In the genomic region with DNA sequence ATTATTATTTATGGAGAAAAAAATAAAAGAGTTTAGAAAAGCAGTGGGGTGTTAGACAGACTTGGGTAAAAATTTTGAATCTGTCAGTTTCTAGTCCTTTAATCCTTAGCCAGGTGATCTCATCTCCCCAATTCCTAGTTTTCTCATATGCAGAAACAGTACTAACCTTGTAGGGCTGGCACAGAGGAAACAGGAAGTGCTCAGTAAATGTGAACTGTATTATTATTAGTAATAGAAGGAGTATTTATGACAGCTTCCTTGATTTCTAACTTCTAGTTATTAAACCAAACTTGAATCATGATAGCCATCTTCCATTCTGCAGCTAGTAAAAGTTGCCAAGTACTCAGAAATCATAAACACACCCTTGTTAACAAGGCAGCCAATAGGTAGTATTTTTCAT, we compare ENCODE assay signal across 19 cellular contexts. TPM values are rescaled to one million over a fixed set of nuclear protein-coding genes. Genes with fewer than 3 reads are reported as not detected.
DNase-seq lines count a peak whose midpoint lies in the region; ATAC-seq and TF ChIP-seq lines count a peak whose summit lies in the region.
"Had no signal": no experiment of that assay in that cellular context is flagged by ENCODE, and none has a peak within 500 bp of the region (broad histone marks: within the 10 kb centered on the region; RNA-seq: fewer than 3 reads in every experiment).

No MANE protein-coding gene starts in this region.

- peaks cover 4% of the 10 kb centered on the region for H3K4me1 ChIP-seq in right cardiac atrium (ENCODE audit: control insufficient read depth, insufficient read depth, low read length)
- peaks cover 22% of the 10 kb centered on the region for H3K4me1 ChIP-seq in PC-9 (replicated peaks; ENCODE audit: insufficient read depth)

- no peaks in the 10 kb centered on the region for H3K36me3 ChIP-seq in PC-9 (ENCODE audit: low read depth)

- H3F3A ChIP-seq in PC-9 (ENCODE audit: insufficient read depth, low read depth): peaks cover 13% of the 10 kb centered on the region

- H3K4me2 ChIP-seq in PC-9: peak overlapping the region; percentile 50

- H3K27me3 ChIP-seq in right cardiac atrium (ENCODE audit: control insufficient read depth, insufficient read depth) (no peaks in the 10 kb centered on the region), PC-9 (ENCODE audit: insufficient read depth, low read depth) (no peaks in the 10 kb centered on the region)
- H3K27me3 ChIP-seq: BE2C had no signal

- TF ChIP-seq CTCF in PC-9 (conservative IDR thresholded peaks at IDR 0.05): no peak

- BruUV-seq in PC-9 (replicated peaks; lab: Mats Ljungman, UMichigan): no TSS peak

- peak overlapping the region; percentile 42 for H3K4me3 ChIP-seq in right cardiac atrium (ENCODE audit: low read length)
- no peak overlapping the region for H3K4me3 ChIP-seq in PC-9
- H3K4me3 ChIP-seq: GM12878 had no signal

- POLR2A ChIA-PET in PC-9 (lab: Charles Lee; ENCODE audit: unreplicated experiment): interaction anchor here (0.6 kb wide), 1 partner anchor 9 kb away, joined by 3 read pairs; no protein-coding TSS in a partner anchor

- no peaks in the 10 kb centered on the region for H3K79me2 ChIP-seq in PC-9 (ENCODE audit: low read depth)

- no peaks in the 10 kb centered on the region for H3K9me2 ChIP-seq in PC-9 (ENCODE audit: insufficient read depth)

- no peak for DNase-seq in right cardiac atrium
- DNase-seq in cardiac septum (ENCODE audit: low spot score): no peak
- no peak for DNase-seq in PC-9
- DNase-seq in kidney tubule cell (ENCODE audit: low spot score): peak; percentile 24
- DNase-seq: ACHN; BE2C; C1 segment of cervical spinal cord; CD4-positive, CD25-positive, alpha-beta regulatory T cell; CD8-positive, alpha-beta memory T cell; DMS 273 treated with DMSO at 0.1 percent for 48 hours; DMS53; DND-41; EL; GOT3; IMR-90 had no signal

- CTCF ChIA-PET in PC-9 (lab: Charles Lee): no interaction called here

- ATAC-seq in right cardiac atrium (no peak), GM18868 (IDR thresholded peaks at IDR 0.05; ENCODE audit: unreplicated experiment) (no peak)
- ATAC-seq in activated CD4-positive, CD25-positive, alpha-beta regulatory T cell treated with anti-CD3 and anti-CD28 coated beads, Interleukin-2, amount 50 U/mL, for 24 hours: no peak
- ATAC-seq: GM12878 had no signal

- H3K27ac ChIP-seq in right cardiac atrium (ENCODE audit: low read length) (no peak overlapping the region), PC-9 (peak overlapping the region; percentile 81)

- H3K9me3 ChIP-seq in right cardiac atrium (ENCODE audit: control insufficient read depth, low read length): no peaks in the 10 kb centered on the region
- H3K9me3 ChIP-seq in PC-9 (ENCODE audit: insufficient read depth, low read depth): no peaks in the 10 kb centered on the region
- H3K9me3 ChIP-seq: BE2C had no signal

- H4K20me1 ChIP-seq in PC-9 (ENCODE audit: insufficient read depth): no peaks in the 10 kb centered on the region

- intact Hi-C loops in right cardiac atrium (cut with DNase I) (no loop called here), cardiac septum (cut with DNase I) (no loop called here), PC-9 (cut with micrococcal nuclease; ENCODE audit: unreplicated experiment) (loop anchor here (10.0 kb wide), 1 partner anchor 47 kb away; no protein-coding TSS in a partner anchor)

- 0 out of 2 replicates have a peak overlapping the region, but pooled peaks have one; percentile 64 for H2AFZ ChIP-seq in PC-9

RNA-seq across cellular contexts. Expression of a gene that starts 12.5 kb away (rescaled TPM):
- total RNA-seq in right cardiac atrium (100 to 1,000 TPM; 180 to 254 (median 236) TPM), cardiac septum (58.0 TPM), PC-9 (2021) (1.1 and 1.7 TPM in 2 replicates)
- 14.8 TPM for polyA plus RNA-seq in right cardiac atrium
- total RNA-seq: CD8-positive, alpha-beta memory T cell; G401; GM12878 had no signal
- polyA plus RNA-seq: CD8-positive, alpha-beta memory T cell; GM12878 had no signal

Comparison
In these comparisons a context has a peak if more than half of its experiments do, and no peak if none do; other contexts are left out.
1. RNA of a gene that starts 12.5 kb away (total RNA-seq): 180 to 254 TPM in right cardiac atrium and 58.0 TPM in cardiac septum (single experiment); 1.1 to 1.7 TPM in PC-9; every median in the first group is over 10 times any median in the second.